ENCODE assay signal across 20 cellular contexts in genomic region chr22:19129871-19130270, GRCh38. TPM values are rescaled to one million over a fixed set of nuclear protein-coding genes. Genes with fewer than 3 reads are reported as not detected.
DNase-seq lines count a peak whose midpoint lies in the region; ATAC-seq and TF ChIP-seq lines count a peak whose summit lies in the region.
"Had no signal": no experiment of that assay in that cellular context is flagged by ENCODE, and none has a peak within 500 bp of the region (broad histone marks: within the 10 kb centered on the region; RNA-seq: fewer than 3 reads in every experiment).

No MANE protein-coding gene starts in this region.

- no peaks in the 10 kb centered on the region for H4K20me1 ChIP-seq in mammary epithelial cell (ENCODE audit: insufficient read depth, low read length)

- no peaks in the 10 kb centered on the region for H3K4me1 Mint-ChIP-seq in activated naive CD4-positive, alpha-beta T cell treated with anti-CD3 and anti-CD28 coated beads, Interleukin-2, amount 50 U/mL, for 24 hours
- peaks cover 4% of the 10 kb centered on the region for H3K4me1 Mint-ChIP-seq in T-helper 17 cell
- no peaks in the 10 kb centered on the region for H3K4me1 Mint-ChIP-seq in CD8-positive, alpha-beta T cell (ENCODE audit: low read depth)

- no peak for DNase-seq in activated naive CD4-positive, alpha-beta T cell (lab: John Stamatoyannopoulos, UW)
- peak; percentile 74 for DNase-seq in mammary epithelial cell
- peak; percentile 26 to 62 for DNase-seq in foreskin keratinocyte
- DNase-seq in suprapubic skin (ENCODE audit: low spot score in 2 of 2) = peak in 1 of 2 donors; percentile 81
- no peak for DNase-seq in T-helper 17 cell
- no peak for DNase-seq in CD8-positive, alpha-beta T cell
- DNase-seq in NCI-H1436 (lab: John Stamatoyannopoulos, UW) = no peak
- DNase-seq: Caco-2, DMS53, H7, MG63, NCI-H1092 treated with DMSO at 0.1 percent for 48 hours, NCI-H1930, NCI-H2227 treated with DMSO at 0.1 percent for 48 hours, NCI-H526 had no signal

- peak overlapping the region; percentile 55 for H3K4me2 ChIP-seq in mammary epithelial cell (ENCODE audit: insufficient read depth, low read depth, low read length)
- H3K4me2 ChIP-seq: KMS-11 had no signal

- TF ChIP-seq CTCF in mammary epithelial cell (conservative IDR thresholded peaks at IDR 0.05 in 1 of 2, IDR thresholded peaks at IDR 0.05 in 1 of 2; ENCODE audit: extremely low read depth in 1 of 2, insufficient read depth in 1 of 2, low read depth in 1 of 2, low read length in 2 of 2) (no peak), foreskin keratinocyte (conservative IDR thresholded peaks at IDR 0.05) (no peak), suprapubic skin (IDR thresholded peaks at IDR 0.05) (no peak)
- TF ChIP-seq CTCF in CD8-positive, alpha-beta T cell (IDR thresholded peaks at IDR 0.05) = no peak

- no peaks in the 10 kb centered on the region for H3K36me3 Mint-ChIP-seq in activated naive CD4-positive, alpha-beta T cell treated with anti-CD3 and anti-CD28 coated beads, Interleukin-2, amount 50 U/mL, for 24 hours
- no peaks in the 10 kb centered on the region for H3K36me3 Mint-ChIP-seq in T-helper 17 cell (ENCODE audit: low read depth)
- peaks cover 38% of the 10 kb centered on the region for H3K36me3 Mint-ChIP-seq in CD8-positive, alpha-beta T cell

- TF ChIP-seq POLR2A in suprapubic skin (IDR thresholded peaks at IDR 0.05) = no peak

- BruUV-seq in mammary epithelial cell (replicated peaks; lab: Mats Ljungman, UMichigan) = no TSS peak

- WGBS in mammary epithelial cell (ENCODE audit: low coverage, missing lambda C conversion rate) = 0% methylated on average over 7 of the region's 8 CpGs
- WGBS in suprapubic skin = 39% methylated on average over 6 of the region's 8 CpGs

- peak overlapping the region; percentile 47 for H2AFZ ChIP-seq in mammary epithelial cell (ENCODE audit: low read depth, low read length)

- H3K9me3 ChIP-seq in mammary epithelial cell (replicated peaks; ENCODE audit: insufficient read depth, low read length) (no peaks in the 10 kb centered on the region), suprapubic skin (no peaks in the 10 kb centered on the region), T-helper 17 cell (ENCODE audit: control insufficient read depth, low read length, poor library complexity, severe bottlenecking) (no peaks in the 10 kb centered on the region)
- H3K9me3 ChIP-seq in CD8-positive, alpha-beta T cell (ENCODE audit: low read length) = no peaks in the 10 kb centered on the region
- H3K9me3 ChIP-seq: Caco-2, MG63 had no signal

- H3K27me3 ChIP-seq in mammary epithelial cell (ENCODE audit: insufficient read depth, low read length) (no peaks in the 10 kb centered on the region), foreskin keratinocyte (no peaks in the 10 kb centered on the region), suprapubic skin (no peaks in the 10 kb centered on the region)
- no peaks in the 10 kb centered on the region for H3K27me3 ChIP-seq in CD8-positive, alpha-beta T cell (ENCODE audit: insufficient read depth, low read length)
- H3K27me3 ChIP-seq: MG63 had no signal

- TF ChIP-seq EP300 in suprapubic skin (IDR thresholded peaks at IDR 0.05) = no peak

- dilution Hi-C loops in mammary epithelial cell (cut with HindIII; ENCODE audit: low sequenced_read_pairs) = loop anchor here (5.0 kb wide), 2 partner anchors 33 to 92 kb away; no protein-coding TSS in a partner anchor

- no peak overlapping the region for H3K27ac ChIP-seq in mammary epithelial cell (ENCODE audit: insufficient read depth, low read depth, low read length)
- no peak overlapping the region for H3K27ac ChIP-seq in foreskin keratinocyte
- peak overlapping the region; percentile 66 for H3K27ac ChIP-seq in suprapubic skin
- no peak overlapping the region for H3K27ac ChIP-seq in CD8-positive, alpha-beta T cell (ENCODE audit: low read depth, low read length)
- H3K27ac ChIP-seq: C4-2B, KMS-11 had no signal

- H3K4me3 ChIP-seq in mammary epithelial cell (replicated peaks in 1 of 3; ENCODE audit: insufficient read depth in 1 of 3, low read depth in 2 of 3, low read length in 3 of 3) = no peak overlapping the region
- peak overlapping the region; percentile 13 for H3K4me3 ChIP-seq in suprapubic skin
- H3K4me3 ChIP-seq in CD8-positive, alpha-beta T cell (ENCODE audit: low read depth, low read length) = no peak overlapping the region
- H3K4me3 ChIP-seq: MG63 had no signal

- intact Hi-C loops in mammary epithelial cell (cut with micrococcal nuclease) = no loop called here
- intact Hi-C loops in CD8-positive, alpha-beta T cell (cut with DNase I, micrococcal nuclease) = no loop called here

- no peaks in the 10 kb centered on the region for H3K79me2 ChIP-seq in mammary epithelial cell (ENCODE audit: insufficient read depth, low read length)

- POLR2A ChIA-PET in CD8-positive, alpha-beta T cell (lab: Charles Lee) = no interaction called here

- peaks cover 15% of the 10 kb centered on the region for H3K4me1 ChIP-seq in mammary epithelial cell (ENCODE audit: insufficient read depth, low read length)
- H3K4me1 ChIP-seq in foreskin keratinocyte = peaks cover 7% of the 10 kb centered on the region
- peaks cover 45% of the 10 kb centered on the region for H3K4me1 ChIP-seq in suprapubic skin
- no peaks in the 10 kb centered on the region for H3K4me1 ChIP-seq in CD8-positive, alpha-beta T cell (ENCODE audit: insufficient read depth, low read length)
- H3K4me1 ChIP-seq: Caco-2 had no signal

- H3K27ac Mint-ChIP-seq in activated naive CD4-positive, alpha-beta T cell treated with anti-CD3 and anti-CD28 coated beads, Interleukin-2, amount 50 U/mL, for 24 hours = peak overlapping the region; percentile 65
- no peak overlapping the region for H3K27ac Mint-ChIP-seq in T-helper 17 cell
- H3K27ac Mint-ChIP-seq in CD8-positive, alpha-beta T cell = no peak overlapping the region

- ATAC-seq in foreskin keratinocyte (peak; percentile 79), T-helper 17 cell (no peak)
- ATAC-seq in CD8-positive, alpha-beta T cell = no peak

- H3K36me3 ChIP-seq in mammary epithelial cell (ENCODE audit: insufficient read depth, low read length) = no peaks in the 10 kb centered on the region
- peaks cover 24% of the 10 kb centered on the region for H3K36me3 ChIP-seq in suprapubic skin
- no peaks in the 10 kb centered on the region for H3K36me3 ChIP-seq in CD8-positive, alpha-beta T cell (ENCODE audit: insufficient read depth, low read length)

- H3K9ac ChIP-seq in mammary epithelial cell (ENCODE audit: insufficient read depth, low read length) = no peak overlapping the region
- H3K9ac ChIP-seq: KMS-11 had no signal

- H3K27me3 Mint-ChIP-seq in activated naive CD4-positive, alpha-beta T cell treated with anti-CD3 and anti-CD28 coated beads, Interleukin-2, amount 50 U/mL, for 24 hours = no peaks in the 10 kb centered on the region
- no peaks in the 10 kb centered on the region for H3K27me3 Mint-ChIP-seq in T-helper 17 cell
- no peaks in the 10 kb centered on the region for H3K27me3 Mint-ChIP-seq in CD8-positive, alpha-beta T cell (ENCODE audit: low read depth)

- H3K9me3 Mint-ChIP-seq in activated naive CD4-positive, alpha-beta T cell treated with anti-CD3 and anti-CD28 coated beads, Interleukin-2, amount 50 U/mL, for 24 hours = no peaks in the 10 kb centered on the region
- H3K9me3 Mint-ChIP-seq in CD8-positive, alpha-beta T cell = no peaks in the 10 kb centered on the region

- H3K4me3 Mint-ChIP-seq in activated naive CD4-positive, alpha-beta T cell treated with anti-CD3 and anti-CD28 coated beads, Interleukin-2, amount 50 U/mL, for 24 hours = no peak overlapping the region
- no peak overlapping the region for H3K4me3 Mint-ChIP-seq in T-helper 17 cell
- no peak overlapping the region for H3K4me3 Mint-ChIP-seq in CD8-positive, alpha-beta T cell

- CTCF ChIA-PET in mammary epithelial cell (lab: Charles Lee; ENCODE audit: low non-redundant PET) = interaction anchor here (1.0 kb wide), 1 partner anchor 15 kb away, joined by 3 read pairs; the partner anchor contains the start of gene ESS2
- CTCF ChIA-PET in CD8-positive, alpha-beta T cell (lab: Charles Lee) = no interaction called here

- in situ Hi-C loops in mammary epithelial cell (cut with MboI; ENCODE audit: low sequenced_read_pairs in 2 of 2) = no loop called here

RNA-seq across cellular contexts. Expression of gene TSSK2, which starts 1.2 kb away (rescaled TPM):
- total RNA-seq in mammary epithelial cell (under 1 TPM in 1 of 2 donors, not detected in 1; 0.16 TPM), foreskin keratinocyte (not detected in 2 replicates), suprapubic skin (not detected), T-helper 17 cell (under 1 TPM; 0.20 to 0.29 TPM)
- polyA plus RNA-seq in mammary epithelial cell (not detected), foreskin keratinocyte (not detected in 2 replicates)
- not detected for polyA minus RNA-seq in mammary epithelial cell
- under 1 TPM; 0.25 to 0.27 TPM for total RNA-seq in CD8-positive, alpha-beta T cell
- total RNA-seq: Caco-2, H7, OCI-LY7, RPMI7951 had no signal

RNA-seq across cellular contexts. Expression of gene DGCR2, which starts 7.7 kb away (rescaled TPM):
- total RNA-seq in mammary epithelial cell (10 to 100 TPM; 66.1 to 80.9 TPM), foreskin keratinocyte (40.4 and 43.1 TPM in 2 replicates), suprapubic skin (100 to 1,000 TPM; 115 to 172 (median 130) TPM), T-helper 17 cell (10 to 100 TPM; 37.7 TPM)
- polyA plus RNA-seq in mammary epithelial cell (66.8 TPM), foreskin keratinocyte (22.9 and 23.0 TPM in 2 replicates)
- 107 TPM for polyA minus RNA-seq in mammary epithelial cell
- total RNA-seq in CD8-positive, alpha-beta T cell = 10 to 100 TPM; 29.6 to 32.4 TPM

RNA-seq across cellular contexts. Expression of gene ESS2, which starts 14.6 kb away (rescaled TPM):
- 10 to 100 TPM; 12.0 to 17.6 TPM for total RNA-seq in mammary epithelial cell
- polyA plus RNA-seq in mammary epithelial cell = 14.6 TPM
- polyA minus RNA-seq in mammary epithelial cell = 8.0 TPM
- total RNA-seq in foreskin keratinocyte = 18.1 and 18.7 TPM in 2 replicates
- polyA plus RNA-seq in foreskin keratinocyte = 19.8 and 22.2 TPM in 2 replicates
- total RNA-seq in suprapubic skin = 10 to 100 TPM; 22.4 to 26.0 (median 24.0) TPM
- 10 to 100 TPM; 34.7 to 46.5 TPM for total RNA-seq in T-helper 17 cell
- 10 to 100 TPM; 62.5 to 65.5 TPM for total RNA-seq in CD8-positive, alpha-beta T cell

RNA-seq across cellular contexts. Expression of gene GSC2, which starts 20.2 kb away (rescaled TPM):
- not detected for total RNA-seq in mammary epithelial cell
- polyA plus RNA-seq in mammary epithelial cell = not detected
- polyA minus RNA-seq in mammary epithelial cell = not detected
- not detected in 2 replicates for total RNA-seq in foreskin keratinocyte
- polyA plus RNA-seq in foreskin keratinocyte = not detected in 2 replicates
- not detected for total RNA-seq in suprapubic skin
- total RNA-seq in T-helper 17 cell = not detected
- total RNA-seq in CD8-positive, alpha-beta T cell = not detected
- total RNA-seq: Caco-2, H7, OCI-LY7, RPMI7951 had no signal

RNA-seq across cellular contexts. Expression of gene SLC25A1, which starts 48.7 kb away (rescaled TPM):
- total RNA-seq in mammary epithelial cell (100 to 1,000 TPM in 1 of 2 donors, 10 to 100 TPM in 1; 70.5 to 130 TPM), foreskin keratinocyte (125 and 132 TPM in 2 replicates), suprapubic skin (10 to 100 TPM; 35.6 to 71.0 (median 57.8) TPM), T-helper 17 cell (10 to 100 TPM; 18.4 to 21.3 TPM)
- polyA plus RNA-seq in mammary epithelial cell (74.2 TPM), foreskin keratinocyte (150 and 159 TPM in 2 replicates)
- polyA minus RNA-seq in mammary epithelial cell = 145 TPM
- 10 to 100 TPM; 14.5 to 15.9 TPM for total RNA-seq in CD8-positive, alpha-beta T cell

Comparison
In these comparisons a context has a peak if more than half of its experiments do, and no peak if none do; other contexts are left out.
1. DNase-seq: peak in mammary epithelial cell (single experiment) and foreskin keratinocyte (2 of 2); none in activated naive CD4-positive, alpha-beta T cell (0 of 4), T-helper 17 cell (0 of 3), CD8-positive, alpha-beta T cell (0 of 7) and NCI-H1436 (single experiment).